9 cellular contexts compared by ENCODE assay signal in the genomic region with DNA sequence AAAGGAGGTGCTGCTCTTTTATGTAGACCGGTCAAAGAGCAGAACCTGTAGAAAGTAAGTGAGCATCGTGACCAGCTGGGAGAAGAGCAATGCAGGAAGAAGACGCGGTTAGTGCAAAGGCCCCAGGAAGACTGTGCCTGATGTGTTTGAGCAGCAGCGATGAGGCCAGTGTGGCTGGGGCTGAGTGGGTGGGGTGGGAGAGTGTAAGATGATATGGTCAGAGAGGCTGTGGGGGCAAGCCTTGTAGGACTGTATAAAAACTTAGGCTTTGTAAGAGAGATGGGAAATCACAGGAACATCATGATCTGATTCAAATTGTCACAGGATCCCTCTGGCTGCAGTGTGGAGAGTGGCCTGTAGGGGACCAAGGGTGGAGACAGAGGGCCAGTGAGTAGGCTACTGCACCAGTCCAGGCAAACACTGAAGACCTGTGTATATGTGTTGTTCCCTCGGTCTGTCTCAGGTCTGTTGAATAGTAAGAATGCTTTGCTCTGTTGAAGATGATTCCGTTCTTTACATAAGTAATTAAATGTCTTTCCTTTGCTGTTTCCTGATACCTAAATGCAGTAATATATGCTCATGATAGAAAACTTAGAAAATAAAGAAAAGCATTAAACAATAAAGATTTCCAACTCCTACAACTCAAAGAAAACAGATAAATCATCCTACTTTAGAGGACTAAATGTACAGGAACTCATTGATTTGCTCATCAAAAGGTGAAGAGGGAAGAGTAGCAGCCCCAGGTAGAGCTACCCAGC. TPM values are rescaled to one million over a fixed set of nuclear protein-coding genes. Genes with fewer than 3 reads are reported as not detected.
DNase-seq lines count a peak whose midpoint lies in the region; ATAC-seq and TF ChIP-seq lines count a peak whose summit lies in the region.
"Had no signal": no experiment of that assay in that cellular context is flagged by ENCODE, and none has a peak within 500 bp of the region (broad histone marks: within the 10 kb centered on the region; RNA-seq: fewer than 3 reads in every experiment).

No MANE protein-coding gene starts in this region.

- H3K36me3 ChIP-seq in DND-41 (ENCODE audit: insufficient read depth, low read length) (no peaks in the 10 kb centered on the region), suprapubic skin (no peaks in the 10 kb centered on the region)

- H2AFZ ChIP-seq in DND-41 (ENCODE audit: low read depth, low read length), result no peak overlapping the region

- H4K20me1 ChIP-seq in DND-41 (ENCODE audit: insufficient read depth, low read length), result no peaks in the 10 kb centered on the region

- H3K79me2 ChIP-seq in DND-41 (ENCODE audit: insufficient read depth, low read length), result no peaks in the 10 kb centered on the region

- H3K4me1 ChIP-seq in DND-41 (ENCODE audit: insufficient read depth, low read length) (peaks cover 11% of the 10 kb centered on the region), suprapubic skin (no peaks in the 10 kb centered on the region)

- H3K9ac ChIP-seq in DND-41 (ENCODE audit: low read depth, low read length), result no peak overlapping the region

- TF ChIP-seq CTCF in DND-41 (IDR thresholded peaks at IDR 0.05; ENCODE audit: borderline replicate concordance, extremely low read depth, low read length, poor library complexity, severe bottlenecking), result peak; percentile 70
- TF ChIP-seq CTCF in retinal pigment epithelial cell (conservative IDR thresholded peaks at IDR 0.05; ENCODE audit: low read depth, low read length), result peak; percentile 60
- peak in 1 of 2 donors; percentile 35 for TF ChIP-seq CTCF in suprapubic skin (IDR thresholded peaks at IDR 0.05)

- H3K9me3 ChIP-seq in DND-41 (ENCODE audit: insufficient read depth, low read length, severe bottlenecking) (no peaks in the 10 kb centered on the region), suprapubic skin (no peaks in the 10 kb centered on the region)

- DNase-seq in DND-41 (peak; percentile 42), HCEC 1CT (peak; percentile 15), RPMI8226 (peak; percentile 55), dermis blood vessel endothelial cell (peak; percentile 46), retinal pigment epithelial cell (ENCODE audit: low read depth) (no peak), epidermal melanocyte (ENCODE audit: insufficient read length, low spot score) (no peak), suprapubic skin (ENCODE audit: low spot score in 2 of 2) (no peak)

- H3K4me3 ChIP-seq in DND-41 (ENCODE audit: low read depth in 1 of 2, low read length in 2 of 2) (no peak overlapping the region), retinal pigment epithelial cell (ENCODE audit: low read length) (no peak overlapping the region), suprapubic skin (no peak overlapping the region)

- H3K27ac ChIP-seq in DND-41 (ENCODE audit: low read length) (no peak overlapping the region), suprapubic skin (no peak overlapping the region)

- no peaks in the 10 kb centered on the region for H3K27me3 ChIP-seq in DND-41 (ENCODE audit: insufficient read depth, low read length, poor library complexity)
- H3K27me3 ChIP-seq in suprapubic skin, result no peaks in the 10 kb centered on the region

- TF ChIP-seq POLR2A in suprapubic skin (IDR thresholded peaks at IDR 0.05), result no peak

- WGBS in suprapubic skin, result 71% methylated on average over 7 of the region's 7 CpGs

- no peak overlapping the region for H3K4me2 ChIP-seq in DND-41 (ENCODE audit: insufficient read depth, low read length)

- no peak for TF ChIP-seq EP300 in suprapubic skin (IDR thresholded peaks at IDR 0.05)

- ATAC-seq in DND-41 (ENCODE audit: insufficient read depth, low read depth), result no peak
- no peak for ATAC-seq in GM19023 (IDR thresholded peaks at IDR 0.05; ENCODE audit: unreplicated experiment)

RNA-seq across cellular contexts. Expression of a gene that starts 23.6 kb away (rescaled TPM):
- total RNA-seq in dermis blood vessel endothelial cell, result not detected in 2 replicates
- total RNA-seq in suprapubic skin, result 10 to 100 TPM; 29.6 to 58.0 (median 34.1) TPM
- total RNA-seq: T-helper 2 cell treated with Interferon-gamma antibody and Interleukin-4, amounts not matched to agents 100 ng/mL and 5 ng/mL, for 36 hours had no signal

RNA-seq across cellular contexts. Expression of a gene that starts 30.0 kb away (rescaled TPM):
- 23.8 and 32.4 TPM in 2 replicates for total RNA-seq in dermis blood vessel endothelial cell
- total RNA-seq in suprapubic skin, result 10 to 100 TPM; 44.6 to 77.8 (median 51.8) TPM

RNA-seq across cellular contexts. Expression of a gene that starts 37.9 kb away (rescaled TPM):
- total RNA-seq in dermis blood vessel endothelial cell (3.4 and 8.9 TPM in 2 replicates), suprapubic skin (10 to 100 TPM; 42.4 to 72.3 (median 49.7) TPM)

Comparison
In these comparisons a context has a peak if more than half of its experiments do, and no peak if none do; other contexts are left out.
1. DNase-seq: peak in DND-41 (single experiment), HCEC 1CT (single experiment), RPMI8226 (single experiment) and dermis blood vessel endothelial cell (single experiment); none in retinal pigment epithelial cell (single experiment), epidermal melanocyte (single experiment) and suprapubic skin (0 of 2).
2. RNA of a gene that starts 23.6 kb away (total RNA-seq): 29.6 to 58.0 TPM in suprapubic skin; not detected in dermis blood vessel endothelial cell; every median in the first group is over 10 times any median in the second.